In genomic region chr11:123640677-123641494, GRCh38 we compare ENCODE assay signal across 8 cellular contexts. TPM values are rescaled to one million over a fixed set of nuclear protein-coding genes. Genes with fewer than 3 reads are reported as not detected.
A peak's percentile ranks its signal among the peaks of the same experiment; 100 is the strongest.
DNase-seq lines count a peak whose midpoint lies in the region; ATAC-seq and TF ChIP-seq lines count a peak whose summit lies in the region.

No MANE protein-coding gene starts in this region.

- no peak overlapping the region for H3K4me3 ChIP-seq in HCT116 (replicated peaks in 1 of 2; ENCODE audit: low read depth in 1 of 2, low read length in 2 of 2)
- H3K4me3 ChIP-seq in mucosa of descending colon = no peak overlapping the region

- DNase-seq in GM10266 (ENCODE audit: extremely low spot score) (peak; percentile 75), HCT116 (ENCODE audit: low read depth, low spot score) (no peak), NCI-H1105 treated with DMSO at 0.1 percent for 48 hours (lab: John Stamatoyannopoulos, UW) (peak; percentile 52), mucosa of descending colon (peak in 2 of 3 donors; percentile 41 to 55), type B pancreatic cell (ENCODE audit: extremely low spot score, unreplicated experiment) (no peak)
- peak; percentile 16 to 44 for DNase-seq in activated CD4-positive, alpha-beta T cell treated with anti-CD3 and anti-CD28 coated beads for 4 hours
- peak; percentile 24 for DNase-seq in effector CD4-positive, alpha-beta T cell

- TF ChIP-seq CTCF in GM10266 (IDR thresholded peaks at IDR 0.05; ENCODE audit: control insufficient read depth, insufficient read depth, low read depth, missing control alignments) = peak; percentile 67
- TF ChIP-seq CTCF in HCT116 (IDR thresholded peaks at IDR 0.05 in 2 of 3, conservative IDR thresholded peaks at IDR 0.05 in 1 of 3; ENCODE audit: borderline replicate concordance in 1 of 3, insufficient read depth in 1 of 3, low read depth in 2 of 3, low read length in 2 of 3) = peak; percentile 79 to 92 (median 89); a peak in 5 of 6 replicates
- peak; percentile 30 for TF ChIP-seq CTCF in mucosa of descending colon (IDR thresholded peaks at IDR 0.05)
- TF ChIP-seq CTCF in type B pancreatic cell (conservative IDR thresholded peaks at IDR 0.05) = peak; percentile 91

- H3K79me2 ChIP-seq in HCT116 (ENCODE audit: insufficient read depth, low read length) = no peaks in the 10 kb centered on the region

- no peak for TF ChIP-seq POLR2A in HCT116 (IDR thresholded peaks at IDR 0.05; ENCODE audit: borderline replicate concordance, extremely low read depth, insufficient read depth, insufficient read length)

- POLR2A ChIA-PET in HCT116 (lab: Charles Lee) = interaction anchor here (2.2 kb wide), 1 partner anchor 67 kb away, joined by 9 read pairs; no protein-coding TSS in a partner anchor

- intact Hi-C loops in HCT116 (cut with micrococcal nuclease) = loop anchor here (1.0 kb wide), 2 partner anchors 66 to 70 kb away; no protein-coding TSS in a partner anchor
- intact Hi-C loops in mucosa of descending colon (cut with DNase I, micrococcal nuclease) = loop anchor here in 1 of 2 donors (5.0 kb wide), 1 partner anchor 66 kb away; no protein-coding TSS in a partner anchor

- no peak overlapping the region for H3K27ac ChIP-seq in HCT116 (ENCODE audit: low read depth, low read length)

- no peak overlapping the region for H3K9ac ChIP-seq in HCT116 (ENCODE audit: low read length)

- no peaks in the 10 kb centered on the region for H3K36me3 ChIP-seq in HCT116 (ENCODE audit: control insufficient read depth in 1 of 2, insufficient read depth in 2 of 2, low read length in 2 of 2)
- H3K36me3 ChIP-seq in mucosa of descending colon (ENCODE audit: low read depth) = no peaks in the 10 kb centered on the region

- peak overlapping the region; percentile 37; the same call in 1 of the 2 replicates for H3K4me2 ChIP-seq in HCT116 (ENCODE audit: low read length)

- no peak overlapping the region for H3K27ac Mint-ChIP-seq in type B pancreatic cell

- peak overlapping the region; percentile 44 for H2AFZ ChIP-seq in HCT116 (ENCODE audit: low read depth, low read length, poor library complexity, severe bottlenecking)

- RAD21 ChIA-PET in HCT116 (lab: Charles Lee; ENCODE audit: low non-redundant PET in 1 of 2, low total read pairs in 2 of 2, uncharacterized antibody in 2 of 2, unreplicated experiment in 2 of 2) = interaction anchor here (0.6 to 2.1 kb wide), 4 partner anchors 34 to 67 kb away, joined by 4 to 6 read pairs (median 5); no protein-coding TSS in a partner anchor

- peaks cover 0 to 5% of the 10 kb centered on the region in 2 experiments; a peak in 1 of 4 replicates for H3K4me1 ChIP-seq in HCT116 (ENCODE audit: control insufficient read depth in 1 of 2, insufficient read depth in 2 of 2, low read length in 2 of 2)
- no peaks in the 10 kb centered on the region for H3K4me1 ChIP-seq in mucosa of descending colon (ENCODE audit: low read depth)

- H3K9me2 ChIP-seq in HCT116 (ENCODE audit: insufficient read depth) = no peaks in the 10 kb centered on the region

- no peaks in the 10 kb centered on the region for H3K36me3 Mint-ChIP-seq in type B pancreatic cell

- H3K27me3 ChIP-seq in HCT116 (ENCODE audit: insufficient read depth, low read length) = peaks cover 25% of the 10 kb centered on the region

- BruUV-seq in HCT116 (replicated peaks; lab: Mats Ljungman, UMichigan) = no TSS peak

- no peak overlapping the region for H3K4me3 Mint-ChIP-seq in type B pancreatic cell

- peaks cover 24% of the 10 kb centered on the region for H3K27me3 Mint-ChIP-seq in type B pancreatic cell

- no peaks in the 10 kb centered on the region for H3K9me3 Mint-ChIP-seq in type B pancreatic cell

- peak; percentile 89 for TF ChIP-seq RAD21 in HCT116 (IDR thresholded peaks at IDR 0.05; ENCODE audit: low read depth)

- CTCF ChIA-PET in HCT116 (lab: Charles Lee) = interaction anchor here (0.6 to 6.5 kb wide), 8 partner anchors 9 to 70 kb away, joined by 3 to 104 read pairs (median 4); partner anchors contain the start of gene SCN3B

- no peaks in the 10 kb centered on the region for H4K20me1 ChIP-seq in HCT116 (ENCODE audit: insufficient read depth)

- peaks cover 3% of the 10 kb centered on the region for H3K4me1 Mint-ChIP-seq in type B pancreatic cell (ENCODE audit: unreplicated experiment)

- H3K9me3 ChIP-seq in HCT116 (ENCODE audit: control insufficient read depth in 1 of 2, insufficient read depth in 1 of 2, low read depth in 1 of 2, low read length in 2 of 2) = no peaks in the 10 kb centered on the region
- no peaks in the 10 kb centered on the region for H3K9me3 ChIP-seq in mucosa of descending colon

- ATAC-seq in HCT116 (peak; percentile 98), mucosa of descending colon (peak; percentile 76), HG02623 (IDR thresholded peaks at IDR 0.05; ENCODE audit: unreplicated experiment) (no peak)

TF ChIP-seq in HCT116, 20 proteins besides CTCF, POLR2A, EP300 and RAD21:
- TF ChIP-seq YY1 (IDR thresholded peaks at IDR 0.05; ENCODE audit: extremely low read depth, insufficient replicate concordance, low read depth, low read length) (peak; percentile 20), SRF (IDR thresholded peaks at IDR 0.05; ENCODE audit: low read depth) (no peak)

RNA-seq across cellular contexts. Expression of gene SCN3B, which starts 13.5 kb away (rescaled TPM):
- total RNA-seq in HCT116 (2021; ENCODE audit: unreplicated experiment) (0.05 TPM), mucosa of descending colon (1 to 10 TPM in 2 of 3 donors, under 1 TPM in 1; 0.29 to 2.6 (median 2.0) TPM), type B pancreatic cell (ENCODE audit: low replicate concordance) (2.5 and 4.4 TPM in 2 replicates)
- polyA plus RNA-seq in HCT116 (2012) = 0.09 and 0.12 TPM in 2 replicates

Comparison
In these comparisons a context has a peak if more than half of its experiments do, and no peak if none do; other contexts are left out.
1. DNase-seq: peak in GM10266 (single experiment), NCI-H1105 treated with DMSO at 0.1 percent for 48 hours (single experiment), activated CD4-positive, alpha-beta T cell treated with anti-CD3 and anti-CD28 coated beads for 4 hours (2 of 2), effector CD4-positive, alpha-beta T cell (single experiment) and mucosa of descending colon (2 of 3); none in HCT116 (single experiment) and type B pancreatic cell (single experiment).
2. CTCF ChIP-seq: peak in every context shown above with its lines; median percentile 91 in type B pancreatic cell; 89 in HCT116; 67 in GM10266; 30 in mucosa of descending colon.